In the genomic region with DNA sequence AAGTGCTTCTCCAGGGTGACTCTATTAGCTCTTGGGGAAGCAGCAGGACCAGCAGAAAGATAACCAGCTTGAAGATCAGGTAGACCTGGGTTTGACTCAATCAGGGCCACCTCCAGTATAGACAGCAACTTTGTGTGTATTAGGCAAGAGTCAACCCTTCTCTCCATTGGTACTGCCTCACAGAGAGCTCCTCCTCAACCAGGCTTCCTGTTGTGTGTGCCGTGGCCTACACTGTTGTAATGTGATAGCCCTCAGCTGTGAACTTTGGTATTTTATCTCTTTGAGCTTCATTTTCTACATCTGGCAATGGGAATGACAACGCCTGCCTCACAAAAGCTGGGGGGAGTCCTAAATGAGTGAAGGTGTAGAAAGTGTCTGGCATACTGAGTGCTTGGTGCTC, we compare ENCODE assay signal across 16 cellular contexts. TPM values are rescaled to one million over a fixed set of nuclear protein-coding genes. Genes with fewer than 3 reads are reported as not detected.
DNase-seq lines count a peak whose midpoint lies in the region; ATAC-seq and TF ChIP-seq lines count a peak whose summit lies in the region.
"Had no signal": no experiment of that assay in that cellular context is flagged by ENCODE, and none has a peak within 500 bp of the region (broad histone marks: within the 10 kb centered on the region; RNA-seq: fewer than 3 reads in every experiment).

No MANE protein-coding gene starts in this region.

- no peaks in the 10 kb centered on the region for H3K36me3 ChIP-seq in vagina

- peak; percentile 53 for ATAC-seq in esophagus mucosa

- TF ChIP-seq CTCF in vagina (IDR thresholded peaks at IDR 0.05): no peak

- H3K4me3 ChIP-seq in vagina: no peak overlapping the region

- DNase-seq in NCI-H2171 treated with DMSO at 0.1 percent for 48 hours (lab: John Stamatoyannopoulos, UW): peak; percentile 18
- DNase-seq in NCI-H2171 (lab: John Stamatoyannopoulos, UW): no peak
- DNase-seq in NOMO-1 treated with dmso at 0.1 percent for 144 hours (lab: John Stamatoyannopoulos, UW; ENCODE audit: unreplicated experiment): peak; percentile 45
- DNase-seq in vagina (ENCODE audit: extremely low spot score in 2 of 2): no peak
- no peak for DNase-seq in stimulated activated CD4-positive, alpha-beta T cell treated with anti-CD3 and anti-CD28 coated beads, Interleukin-15, amount 100 ng/mL, for 24 hours
- DNase-seq in activated naive CD4-positive, alpha-beta T cell treated with anti-CD3 and anti-CD28 coated beads, Interleukin-2, amount 50 U/mL, for 16 hours: no peak
- DNase-seq in NCI-H128 (lab: John Stamatoyannopoulos, UW; ENCODE audit: unreplicated experiment): no peak
- DNase-seq: 8988T; activated CD4-positive, alpha-beta T cell treated with anti-CD3 and anti-CD28 coated beads, Interleukin-2, amount 10 ng/mL, durations not matched to agents 7 days and 5 days; anterior cingulate cortex; NCI-H1092 treated with DMSO at 0.1 percent for 48 hours; stimulated activated CD8-positive, alpha-beta memory T cell treated with anti-CD3 and anti-CD28 coated beads, Interleukin-4, amount 100 ng/mL, for 48 hours; substantia nigra had no signal

- H3K4me1 ChIP-seq in vagina: peaks cover 4% of the 10 kb centered on the region

- no peak for TF ChIP-seq POLR2A in vagina (IDR thresholded peaks at IDR 0.05)

- no peaks in the 10 kb centered on the region for H3K9me3 ChIP-seq in vagina

- intact Hi-C loops in vagina (cut with DNase I): no loop called here

- peak overlapping the region; percentile 33 for H3K27ac ChIP-seq in vagina
- H3K27ac ChIP-seq: C4-2B, RWPE1 had no signal

- no peaks in the 10 kb centered on the region for H3K27me3 ChIP-seq in vagina

RNA-seq across cellular contexts. Expression of a gene that starts 17.0 kb away (rescaled TPM):
- 21.3 TPM for total RNA-seq in esophagus mucosa
- 59.4 TPM for total RNA-seq in vagina

Comparison
In these comparisons a context has a peak if more than half of its experiments do, and no peak if none do; other contexts are left out.
1. DNase-seq: peak in NCI-H2171 treated with DMSO at 0.1 percent for 48 hours (single experiment) and NOMO-1 treated with dmso at 0.1 percent for 144 hours (single experiment); none in NCI-H2171 (single experiment), vagina (0 of 2), stimulated activated CD4-positive, alpha-beta T cell treated with anti-CD3 and anti-CD28 coated beads, Interleukin-15, amount 100 ng/mL, for 24 hours (single experiment), activated naive CD4-positive, alpha-beta T cell treated with anti-CD3 and anti-CD28 coated beads, Interleukin-2, amount 50 U/mL, for 16 hours (single experiment) and NCI-H128 (single experiment).